19 cellular contexts compared by ENCODE assay signal in the genomic region with DNA sequence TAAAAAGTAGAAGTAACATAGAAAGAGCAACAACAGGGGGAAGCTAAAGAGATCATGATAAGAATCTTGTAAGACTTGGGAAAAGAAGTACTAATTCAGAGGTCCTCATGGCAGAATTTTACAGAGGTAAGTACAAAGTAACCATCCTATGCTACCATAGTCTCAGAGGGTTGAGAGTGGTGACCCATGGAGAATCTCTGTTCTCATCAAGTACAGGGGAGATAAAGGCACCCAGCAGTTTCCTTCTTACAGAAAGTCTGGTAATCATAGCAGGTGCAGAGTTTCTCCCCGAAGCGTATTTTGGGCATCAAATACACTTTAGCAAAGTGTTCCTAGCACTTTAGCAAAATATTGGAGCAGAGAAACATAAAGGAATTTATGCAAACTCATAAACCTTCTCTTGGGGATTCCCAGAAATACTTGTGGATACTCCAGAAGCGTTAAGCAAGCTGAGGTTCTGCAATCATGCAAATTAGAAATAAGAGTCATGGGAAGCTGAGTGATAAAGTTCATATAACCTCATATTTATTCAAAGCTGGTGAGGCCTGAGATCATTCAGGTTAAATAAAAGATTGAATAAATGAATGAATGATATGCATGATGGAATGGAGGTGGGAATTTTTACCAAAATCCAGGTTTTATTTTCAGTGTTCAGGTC.
"Had no signal": no experiment of that assay in that cellular context is flagged by ENCODE, and none has a peak within 500 bp of the region (broad histone marks: within the 10 kb centered on the region; RNA-seq: fewer than 3 reads in every experiment).

No MANE protein-coding gene starts in this region.

- H3K4me1 ChIP-seq: foreskin keratinocyte, pancreas, psoas muscle, right atrium auricular region, spleen, tibial nerve had no signal

- H3K4me3 ChIP-seq: cardiac muscle cell, pancreas, psoas muscle, right atrium auricular region, spleen, tibial nerve had no signal

- H3K9me3 ChIP-seq: neutrophil, pancreas, psoas muscle, right atrium auricular region, spleen, tibial nerve had no signal

- DNase-seq: activated CD4-positive, alpha-beta memory T cell treated with anti-CD3 and anti-CD28 coated beads, Interleukin-2, amount 10 ng/mL, durations not matched to agents 7 days and 5 days; activated CD4-positive, alpha-beta T cell treated with anti-CD3 and anti-CD28 coated beads for 48 hours; activated effector memory CD4-positive, alpha-beta T cell treated with Interleukin-2 at 50 U/mL for 16 hours; activated naive CD4-positive, alpha-beta T cell treated with anti-CD3 and anti-CD28 coated beads for 36 hours; activated T-cell treated with anti-CD3 and anti-CD28 coated beads, Interleukin-2, amount 50 U/mL, for 72 hours; foreskin keratinocyte; pancreas; psoas muscle; spleen; stimulated activated CD4-positive, alpha-beta T cell treated with anti-CD3 and anti-CD28 coated beads, Interleukin-4, amount 100 ng/mL, for 1 hour; stimulated activated naive CD4-positive, alpha-beta T cell; T-cell; T-helper 9 cell had no signal

- H3K36me3 ChIP-seq: cardiac muscle cell, neutrophil, pancreas, right atrium auricular region, spleen, tibial nerve had no signal

- ATAC-seq: foreskin keratinocyte; left lobe of liver; natural killer cell treated with Interleukin-12 subunit alpha and Interleukin-12 subunit beta and Interleukin-15 and Interleukin-18, amount 100 ng/mL, for 72 hours; pancreas; psoas muscle; T-cell had no signal

- H3K27ac ChIP-seq: cardiac muscle cell, foreskin keratinocyte, neutrophil, pancreas, psoas muscle, right atrium auricular region, spleen, tibial nerve had no signal

- H3K27me3 ChIP-seq: cardiac muscle cell, foreskin keratinocyte, neutrophil, pancreas, right atrium auricular region, spleen, tibial nerve had no signal
